15 cellular contexts compared by ENCODE assay signal in the genomic region with DNA sequence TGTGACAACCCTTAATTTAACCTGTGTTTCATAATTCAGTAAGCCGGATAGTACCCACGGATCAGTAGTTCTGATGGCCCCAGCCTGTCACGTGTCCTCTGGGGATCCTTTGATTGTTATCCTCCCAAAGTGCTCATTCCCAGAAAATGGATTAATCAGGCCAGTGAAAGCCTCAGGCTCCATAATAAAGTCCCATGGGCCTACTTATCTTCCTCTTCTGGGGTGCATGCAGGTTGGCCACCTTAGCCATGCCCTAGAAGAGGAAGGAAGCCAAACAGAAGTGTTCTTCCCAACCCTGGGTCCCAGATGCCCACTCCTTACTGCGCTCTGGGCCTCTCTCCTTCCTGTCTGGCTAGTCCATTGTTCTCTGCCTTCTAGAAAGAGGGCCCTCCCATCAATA.
"Had no signal": no experiment of that assay in that cellular context is flagged by ENCODE, and none has a peak within 500 bp of the region (broad histone marks: within the 10 kb centered on the region; RNA-seq: fewer than 3 reads in every experiment).

No MANE protein-coding gene starts in this region.

- ATAC-seq: activated T-cell treated with anti-CD3 and anti-CD28 coated beads, Interleukin-2, amount 50 U/mL, for 72 hours; left lobe of liver; naive thymus-derived CD8-positive, alpha-beta T cell; stimulated activated naive CD8-positive, alpha-beta T cell treated with anti-CD3 and anti-CD28 coated beads, Interleukin-15, Interleukin-2, amounts not matched to agents 100 U/mL and 50 U/mL, for 24 hours had no signal

- H3K27ac ChIP-seq: neural progenitor cell, thyroid gland had no signal

- H3K9me3 Mint-ChIP-seq: activated naive CD4-positive, alpha-beta T cell treated with anti-CD3 and anti-CD28 coated beads for 36 hours; activated T-cell treated with anti-CD3 and anti-CD28 coated beads, Interleukin-2, amount 50 U/mL, for 72 hours; mesothelial cell of epicardium; naive thymus-derived CD8-positive, alpha-beta T cell; neural progenitor cell had no signal

- H3K4me3 Mint-ChIP-seq: activated naive CD4-positive, alpha-beta T cell treated with anti-CD3 and anti-CD28 coated beads for 36 hours; activated T-cell treated with anti-CD3 and anti-CD28 coated beads, Interleukin-2, amount 50 U/mL, for 72 hours; mesothelial cell of epicardium; naive thymus-derived CD8-positive, alpha-beta T cell; neural progenitor cell had no signal

- DNase-seq: activated CD4-positive, alpha-beta T cell treated with anti-CD3 and anti-CD28 coated beads, Interleukin-2, amount 50 U/mL, for 4 hours; activated effector memory CD4-positive, alpha-beta T cell treated with Interleukin-2 at 50 U/mL for 16 hours; activated naive CD4-positive, alpha-beta T cell treated with anti-CD3 and anti-CD28 coated beads for 36 hours; activated T-cell treated with anti-CD3 and anti-CD28 coated beads, Interleukin-2, amount 50 U/mL, for 72 hours; effector CD4-positive, alpha-beta T cell; naive thymus-derived CD8-positive, alpha-beta T cell; posterior cingulate gyrus; stimulated activated CD4-positive, alpha-beta T cell treated with anti-CD3 and anti-CD28 coated beads, Interleukin-4, amount 100 ng/mL, for 24 hours; stimulated activated naive CD8-positive, alpha-beta T cell treated with anti-CD3 and anti-CD28 coated beads, Interleukin-15, Interleukin-2, amounts not matched to agents 100 U/mL and 50 U/mL, for 24 hours; substantia nigra; T-helper 1 cell; thyroid gland had no signal

- H3K9ac ChIP-seq: neural progenitor cell had no signal

- H3K36me3 Mint-ChIP-seq: naive thymus-derived CD8-positive, alpha-beta T cell had no signal

- H3K27me3 ChIP-seq: neural progenitor cell, thyroid gland had no signal

- H3K27me3 Mint-ChIP-seq: naive thymus-derived CD8-positive, alpha-beta T cell had no signal

- H3K9me3 ChIP-seq: thyroid gland had no signal

- H3K4me1 Mint-ChIP-seq: naive thymus-derived CD8-positive, alpha-beta T cell had no signal

- H3K4me3 ChIP-seq: neural progenitor cell, thyroid gland had no signal

- H3K27ac Mint-ChIP-seq: activated naive CD4-positive, alpha-beta T cell treated with anti-CD3 and anti-CD28 coated beads for 36 hours; activated T-cell treated with anti-CD3 and anti-CD28 coated beads, Interleukin-2, amount 50 U/mL, for 72 hours; mesothelial cell of epicardium; neural progenitor cell had no signal

- H3K36me3 ChIP-seq: neural progenitor cell, thyroid gland had no signal
